27 cellular contexts compared by ENCODE assay signal in genomic region chr7:52959336-52959735, GRCh38.
DNase-seq lines count a peak whose midpoint lies in the region; ATAC-seq and TF ChIP-seq lines count a peak whose summit lies in the region.
"Had no signal": no experiment of that assay in that cellular context is flagged by ENCODE, and none has a peak within 500 bp of the region (broad histone marks: within the 10 kb centered on the region; RNA-seq: fewer than 3 reads in every experiment).

No MANE protein-coding gene starts in this region.

- DNase-seq in H4 (ENCODE audit: low spot score) (peak; percentile 51), NB4 (ENCODE audit: low read depth) (peak; percentile 86), fibroblast of villous mesenchyme (ENCODE audit: low read depth) (peak; percentile 59), testis (no peak), DMS 273 treated with DMSO at 0.1 percent for 48 hours (lab: John Stamatoyannopoulos, UW) (no peak)
- DNase-seq: activated B cell treated with CpG ODN at 0.5 μM for 24 hours; activated CD4-positive, alpha-beta T cell treated with anti-CD3 and anti-CD28 coated beads, Interleukin-2, amount 10 ng/mL, durations not matched to agents 7 days and 5 days; amniotic stem cell; colonic mucosa; DMS79 treated with DMSO at 0.1 percent for 48 hours; effector CD4-positive, alpha-beta T cell; glutamatergic neuron; naive thymus-derived CD4-positive, alpha-beta T cell; NCI-H1048; NCI-H1694; NCI-H446; right lobe of liver; stimulated activated CD4-positive, alpha-beta T cell treated with anti-CD3 and anti-CD28 coated beads, Interleukin-12 subunit alpha, Interleukin-12 subunit beta, amount 100 ng/mL, for 4 hours; stimulated activated CD4-positive, alpha-beta T cell treated with anti-CD3 and anti-CD28 coated beads, Interleukin-2, amount 100 ng/mL, for 48 hours; stomach; tibial artery had no signal

- intact Hi-C loops in testis (cut with DNase I; ENCODE audit: low total_unique reads): no loop called here

- H3K27ac ChIP-seq in testis: peak overlapping the region; percentile 39 to 68
- H3K27ac ChIP-seq: BLaER1 treated with 17β-estradiol and CSF1 and Interleukin-3, amounts not matched to agents 10 nM and 100 nM; colonic mucosa; HL-60; KMS-11; right lobe of liver; RWPE1; stomach; tibial artery had no signal

- peaks cover 46% of the 10 kb centered on the region for H3K4me1 ChIP-seq in testis
- H3K4me1 ChIP-seq: BLaER1 treated with 17β-estradiol and CSF1 and Interleukin-3, amounts not matched to agents 10 nM and 100 nM; colonic mucosa; right lobe of liver; stomach had no signal

- H3K27me3 ChIP-seq in testis: no peaks in the 10 kb centered on the region
- H3K27me3 ChIP-seq: BLaER1 treated with 17β-estradiol and CSF1 and Interleukin-3, amounts not matched to agents 10 nM and 100 nM; colonic mucosa; right lobe of liver; stomach; tibial artery had no signal

- TF ChIP-seq POLR2A in NB4 (IDR thresholded peaks at IDR 0.05; ENCODE audit: extremely low read depth, insufficient read length) (no peak), testis (IDR thresholded peaks at IDR 0.05) (no peak)

- WGBS in testis, 2 donors: 55 to 67% methylated on average over 1 of the region's 1 CpG

- H3K4me3 ChIP-seq in NB4 (ENCODE audit: low read depth, low read length): no peak overlapping the region
- no peak overlapping the region for H3K4me3 ChIP-seq in fibroblast of villous mesenchyme (ENCODE audit: low read depth, low read length)
- H3K4me3 ChIP-seq in testis: no peak overlapping the region
- H3K4me3 ChIP-seq: BLaER1 treated with 17β-estradiol and CSF1 and Interleukin-3, amounts not matched to agents 10 nM and 100 nM; colonic mucosa; right lobe of liver; stomach; tibial artery had no signal

- ATAC-seq in HG03378 (IDR thresholded peaks at IDR 0.05; ENCODE audit: unreplicated experiment) (no peak), GM19324 (IDR thresholded peaks at IDR 0.05; ENCODE audit: low FRiP score, unreplicated experiment) (no peak)
- ATAC-seq: naive thymus-derived CD4-positive, alpha-beta T cell; right lobe of liver had no signal

- H3K9me3 ChIP-seq in testis: no peaks in the 10 kb centered on the region
- H3K9me3 ChIP-seq: BLaER1 treated with 17β-estradiol and CSF1 and Interleukin-3, amounts not matched to agents 10 nM and 100 nM; colonic mucosa; right lobe of liver; tibial artery had no signal

- TF ChIP-seq CTCF in NB4 (IDR thresholded peaks at IDR 0.05; ENCODE audit: low read depth, low read length): no peak
- no peak for TF ChIP-seq CTCF in fibroblast of villous mesenchyme (IDR thresholded peaks at IDR 0.05; ENCODE audit: insufficient read depth, low read depth, low read length)
- no peak for TF ChIP-seq CTCF in testis (IDR thresholded peaks at IDR 0.05)

- H3K36me3 ChIP-seq in testis (ENCODE audit: low read depth, missing control alignments): no peaks in the 10 kb centered on the region
- H3K36me3 ChIP-seq: BLaER1 treated with 17β-estradiol and CSF1 and Interleukin-3, amounts not matched to agents 10 nM and 100 nM; colonic mucosa; right lobe of liver; stomach; tibial artery had no signal

Comparison
In these comparisons a context has a peak if more than half of its experiments do, and no peak if none do; other contexts are left out.
1. DNase-seq: peak in H4 (single experiment), NB4 (single experiment) and fibroblast of villous mesenchyme (single experiment); none in testis (single experiment) and DMS 273 treated with DMSO at 0.1 percent for 48 hours (single experiment).